ENCODE assay signal across 8 cellular contexts in the genomic region with DNA sequence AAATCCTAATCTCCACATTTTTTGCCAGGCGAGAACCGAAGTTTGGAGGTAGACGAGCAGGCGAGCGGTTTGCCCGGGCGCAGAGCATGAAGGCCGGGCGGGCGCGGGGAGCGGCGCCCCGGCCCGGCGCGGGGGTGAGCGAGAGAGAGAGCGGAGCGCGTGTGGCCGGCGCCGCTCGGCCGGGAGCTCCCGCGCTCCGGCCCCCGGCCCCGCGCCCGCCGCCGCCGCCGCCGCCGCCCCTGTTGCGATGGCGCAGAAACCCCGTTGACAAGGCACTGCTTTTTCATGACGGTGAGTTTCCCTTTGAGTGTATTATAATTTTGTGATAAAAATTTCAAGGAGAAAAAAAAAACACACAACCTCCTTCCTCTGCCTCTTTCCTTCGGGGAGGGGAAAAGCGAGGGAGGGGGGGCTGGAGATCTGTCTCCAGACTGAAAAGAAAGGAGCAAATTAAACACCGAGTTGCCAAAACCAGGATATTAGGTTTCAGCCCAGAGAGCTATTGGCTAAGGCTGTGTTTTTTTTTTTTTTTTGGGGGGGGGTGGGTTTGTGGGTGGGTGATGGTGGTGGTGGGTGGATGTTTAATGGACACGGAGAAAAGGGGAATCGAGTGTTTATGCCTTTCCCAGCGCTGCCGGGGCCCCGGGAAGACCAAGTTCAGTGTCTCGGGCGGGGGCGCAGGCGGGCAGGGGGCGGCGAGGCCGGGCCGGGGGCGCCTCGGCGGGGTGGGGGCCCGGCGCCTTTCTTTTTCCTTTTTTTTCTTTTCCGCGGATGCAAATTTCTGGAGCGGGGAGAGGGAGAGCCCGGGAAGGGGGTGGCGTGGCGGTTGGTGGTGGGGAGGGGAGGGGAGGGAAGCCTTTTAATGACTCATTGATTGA. TPM values are rescaled to one million over a fixed set of nuclear protein-coding genes. Genes with fewer than 3 reads are reported as not detected.
A peak's percentile ranks its signal among the peaks of the same experiment; 100 is the strongest.
DNase-seq lines count a peak whose midpoint lies in the region; ATAC-seq and TF ChIP-seq lines count a peak whose summit lies in the region.

A gene with protein sequence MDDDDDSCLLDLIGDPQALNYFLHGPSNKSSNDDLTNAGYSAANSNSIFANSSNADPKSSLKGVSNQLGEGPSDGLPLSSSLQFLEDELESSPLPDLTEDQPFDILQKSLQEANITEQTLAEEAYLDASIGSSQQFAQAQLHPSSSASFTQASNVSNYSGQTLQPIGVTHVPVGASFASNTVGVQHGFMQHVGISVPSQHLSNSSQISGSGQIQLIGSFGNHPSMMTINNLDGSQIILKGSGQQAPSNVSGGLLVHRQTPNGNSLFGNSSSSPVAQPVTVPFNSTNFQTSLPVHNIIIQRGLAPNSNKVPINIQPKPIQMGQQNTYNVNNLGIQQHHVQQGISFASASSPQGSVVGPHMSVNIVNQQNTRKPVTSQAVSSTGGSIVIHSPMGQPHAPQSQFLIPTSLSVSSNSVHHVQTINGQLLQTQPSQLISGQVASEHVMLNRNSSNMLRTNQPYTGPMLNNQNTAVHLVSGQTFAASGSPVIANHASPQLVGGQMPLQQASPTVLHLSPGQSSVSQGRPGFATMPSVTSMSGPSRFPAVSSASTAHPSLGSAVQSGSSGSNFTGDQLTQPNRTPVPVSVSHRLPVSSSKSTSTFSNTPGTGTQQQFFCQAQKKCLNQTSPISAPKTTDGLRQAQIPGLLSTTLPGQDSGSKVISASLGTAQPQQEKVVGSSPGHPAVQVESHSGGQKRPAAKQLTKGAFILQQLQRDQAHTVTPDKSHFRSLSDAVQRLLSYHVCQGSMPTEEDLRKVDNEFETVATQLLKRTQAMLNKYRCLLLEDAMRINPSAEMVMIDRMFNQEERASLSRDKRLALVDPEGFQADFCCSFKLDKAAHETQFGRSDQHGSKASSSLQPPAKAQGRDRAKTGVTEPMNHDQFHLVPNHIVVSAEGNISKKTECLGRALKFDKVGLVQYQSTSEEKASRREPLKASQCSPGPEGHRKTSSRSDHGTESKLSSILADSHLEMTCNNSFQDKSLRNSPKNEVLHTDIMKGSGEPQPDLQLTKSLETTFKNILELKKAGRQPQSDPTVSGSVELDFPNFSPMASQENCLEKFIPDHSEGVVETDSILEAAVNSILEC (plus strand): TSS at position 242 of the 878 bp plus-strand sequence. CDS start 39,971 bp downstream, outside the sequence.

- no TSS peak for BruUV-seq in A673 (replicated peaks; lab: Mats Ljungman, UMichigan)

- no peaks in the 10 kb centered on the region for H3K9me3 ChIP-seq in A673 (ENCODE audit: low read depth, low read length, poor library complexity, severe bottlenecking)

- DNase-seq in A673 (ENCODE audit: low spot score) (peak; percentile 81), NCI-H446 (lab: John Stamatoyannopoulos, UW) (peak; percentile 75 to 79), cerebellar cortex (ENCODE audit: low spot score) (peak; percentile 68), kidney epithelial cell (ENCODE audit: low read depth) (no peak)
- peak; percentile 61 to 66 for DNase-seq in activated CD4-positive, alpha-beta T cell treated with anti-CD3 and anti-CD28 coated beads for 24 hours (ENCODE audit: low read depth in 2 of 2)
- peak; percentile 52 to 81 (median 64) for DNase-seq in stimulated activated CD4-positive, alpha-beta T cell treated with anti-CD3 and anti-CD28 coated beads, Interleukin-12 subunit alpha, Interleukin-12 subunit beta, amount 100 ng/mL, for 48 hours (ENCODE audit: low read depth in 2 of 3, low spot score in 1 of 3)

- ATAC-seq in GM21825 (IDR thresholded peaks at IDR 0.05; ENCODE audit: unreplicated experiment), result peak; percentile 3
- no peak for ATAC-seq in HG02938 (IDR thresholded peaks at IDR 0.05; ENCODE audit: unreplicated experiment)

- POLR2A ChIA-PET in A673 (lab: Charles Lee; ENCODE audit: low non-redundant PET), result interaction anchor here (0.6 to 2.3 kb wide), 7 partner anchors 12 to 738 kb away, joined by 3 to 40 read pairs (median 7); a partner anchor contains a TSS

- peaks cover 27% of the 10 kb centered on the region for H3K4me1 ChIP-seq in A673 (ENCODE audit: insufficient read depth, low read length, poor library complexity, severe bottlenecking)

- H3K27me3 ChIP-seq in A673 (replicated peaks; ENCODE audit: insufficient read depth, low read depth, low read length, poor library complexity) (no peaks in the 10 kb centered on the region), kidney epithelial cell (ENCODE audit: control insufficient read depth, insufficient read depth, low read length) (no peaks in the 10 kb centered on the region)

- H3K4me3 ChIP-seq in A673 (ENCODE audit: low read depth, low read length, poor library complexity, severe bottlenecking) (peak within 1 kb of the TSS; percentile 75), kidney epithelial cell (ENCODE audit: low read depth, low read length) (peak within 1 kb of the TSS; percentile 93)

- intact Hi-C loops in A673 (cut with micrococcal nuclease; ENCODE audit: unreplicated experiment), result loop anchor here (1.0 kb wide), 1 partner anchor 36 kb away; a partner anchor contains a TSS

- CTCF ChIA-PET in A673 (lab: Charles Lee), result interaction anchor here (0.6 kb wide), 1 partner anchor 26 kb away, joined by 10 read pairs; no protein-coding TSS in a partner anchor

- TF ChIP-seq CTCF in A673 (conservative IDR thresholded peaks at IDR 0.05; ENCODE audit: low read depth, low read length) (no peak), kidney epithelial cell (IDR thresholded peaks at IDR 0.05; ENCODE audit: insufficient read depth, low read length, poor library complexity, severe bottlenecking) (no peak)

- H3K36me3 ChIP-seq in A673 (ENCODE audit: insufficient read depth, low read length, poor library complexity, severe bottlenecking), result no peaks in the 10 kb centered on the region
- no peaks in the 10 kb centered on the region for H3K36me3 ChIP-seq in kidney epithelial cell (ENCODE audit: control insufficient read depth, insufficient read depth, low read length)

- H3K27ac ChIP-seq in A673 (ENCODE audit: low read depth, low read length, poor library complexity, severe bottlenecking), result peak within 1 kb of the TSS; percentile 98

RNA-seq across cellular contexts. Expression of the gene that starts here (rescaled TPM):
- total RNA-seq in A673 (2021) (6.9 and 7.9 TPM in 2 replicates), kidney epithelial cell (5.2 and 7.1 TPM in 2 replicates)
